Comparison of ENCODE assay signal across 8 cellular contexts in the genomic region with DNA sequence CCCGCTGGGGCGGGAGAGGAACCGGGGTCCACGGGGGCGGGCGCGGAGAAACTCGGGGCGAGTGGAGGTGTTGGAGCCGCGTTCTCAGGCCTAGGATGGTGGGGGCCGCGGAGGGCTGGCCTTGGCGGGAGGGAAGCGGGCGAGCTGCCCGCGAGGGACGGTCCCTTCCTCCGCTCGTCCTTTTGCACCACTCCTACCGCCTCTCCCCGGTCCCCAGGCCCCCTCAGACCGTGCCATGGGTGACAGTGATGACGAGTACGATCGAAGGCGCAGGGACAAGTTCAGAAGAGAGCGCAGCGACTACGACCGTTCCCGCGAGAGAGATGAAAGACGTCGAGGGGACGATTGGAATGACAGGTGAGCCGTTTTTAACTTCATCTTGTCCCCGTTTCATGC. TPM values are rescaled to one million over a fixed set of nuclear protein-coding genes. Genes with fewer than 3 reads are reported as not detected.
DNase-seq lines count a peak whose midpoint lies in the region; ATAC-seq, FAIRE-seq and TF ChIP-seq lines count a peak whose summit lies in the region.

No MANE protein-coding gene starts in this region.

- no peaks in the 10 kb centered on the region for H3K9me3 ChIP-seq in Karpas-422 (ENCODE audit: low read length)
- H3K9me3 ChIP-seq in adrenal gland (replicated peaks in 1 of 3), result no peaks in the 10 kb centered on the region
- no peaks in the 10 kb centered on the region for H3K9me3 ChIP-seq in iPS DF 6.9 (ENCODE audit: control insufficient read depth, insufficient read depth, low read length)
- H3K9me3 ChIP-seq in small intestine (ENCODE audit: control insufficient read depth, low read depth), result no peaks in the 10 kb centered on the region

- H3K4me3 ChIP-seq in Karpas-422 (ENCODE audit: low read length) (peak overlapping the region; percentile 78), adrenal gland (peak overlapping the region; percentile 71 to 99 (median 98)), iPS DF 6.9 (ENCODE audit: low read length) (peak overlapping the region; percentile 76), small intestine (ENCODE audit: low read depth in 1 of 2, low read length in 2 of 2) (peak overlapping the region; percentile 93 to 98)

- H3K27me3 ChIP-seq in Karpas-422 (ENCODE audit: low read length) (no peaks in the 10 kb centered on the region), adrenal gland (no peaks in the 10 kb centered on the region), iPS DF 6.9 (ENCODE audit: control insufficient read depth, insufficient read depth, low read length) (no peaks in the 10 kb centered on the region), small intestine (ENCODE audit: control insufficient read depth in 2 of 2, insufficient read depth in 2 of 2, low read length in 2 of 2) (no peaks in the 10 kb centered on the region)

- 0 to 1% (median 0%) methylated on average over 16 to 39 of the region's 39 CpGs for whole genome bisulfite sequencing in adrenal gland, 4 donors
- WGBS in iPS DF 6.9 (ENCODE audit: insufficient coverage, insufficient read length), result no CpG with 5 or more reads among the region's 39 CpGs
- WGBS in small intestine, 3 donors, result 0 to 1% (median 0%) methylated on average over 32 to 39 of the region's 39 CpGs

- TF ChIP-seq POLR2A in adrenal gland (IDR thresholded peaks at IDR 0.05), result no peak

- H3K9ac ChIP-seq in Karpas-422 (ENCODE audit: low read length), result peak overlapping the region; percentile 91

- TF ChIP-seq CTCF in adrenal gland (IDR thresholded peaks at IDR 0.05), result no peak
- no peak for TF ChIP-seq CTCF in D721Med (IDR thresholded peaks at IDR 0.05; ENCODE audit: insufficient read depth, missing control alignments)

- H3K36me3 ChIP-seq in Karpas-422 (ENCODE audit: insufficient read depth, low read length) (peaks cover 40% of the 10 kb centered on the region), adrenal gland (replicated peaks in 1 of 2) (peaks cover 0 to 54% of the 10 kb centered on the region in 2 donors), iPS DF 6.9 (ENCODE audit: control insufficient read depth, insufficient read depth, low read length) (peaks cover 24% of the 10 kb centered on the region), small intestine (ENCODE audit: control insufficient read depth in 2 of 2, insufficient read depth in 2 of 2, low read length in 2 of 2) (peaks cover 0 to 2% of the 10 kb centered on the region in 2 donors)

- H4K20me1 ChIP-seq in Karpas-422 (ENCODE audit: insufficient read depth, low read depth, low read length), result peaks cover 46% of the 10 kb centered on the region

- peak; percentile 28 for ATAC-seq in GM21576 (IDR thresholded peaks at IDR 0.05; ENCODE audit: unreplicated experiment)

- H3K9me2 ChIP-seq in Karpas-422 (replicated peaks; ENCODE audit: insufficient read depth, low read length), result no peaks in the 10 kb centered on the region

- DNase-seq in GM03348 (ENCODE audit: low spot score) (peak; percentile 63), Karpas-422 (peak; percentile 79), adrenal gland (peak in 5 of 7 donors; percentile 59 to 77 (median 63)), iPS DF 6.9 (ENCODE audit: low read depth, low spot score) (no peak), small intestine (peak; percentile 33), NCI-H774 (lab: John Stamatoyannopoulos, UW) (no peak), D721Med (ENCODE audit: insufficient read length, low spot score) (no peak)

- peak overlapping the region; percentile 76 for H3K4me2 ChIP-seq in Karpas-422 (ENCODE audit: low read depth, low read length, poor library complexity, severe bottlenecking)

- FAIRE-seq in small intestine (lab: Jason Lieb, UNC) (no peak), D721Med (lab: Jason Lieb, UNC) (no peak)

- H2AFZ ChIP-seq in Karpas-422 (ENCODE audit: low read length), result no peak overlapping the region

- intact Hi-C loops in adrenal gland (cut with DNase I), result no loop called here

- H3K79me2 ChIP-seq in Karpas-422 (ENCODE audit: low read length), result peaks cover 59% of the 10 kb centered on the region

- H3K4me1 ChIP-seq in Karpas-422 (ENCODE audit: low read length) (peaks cover 28% of the 10 kb centered on the region), adrenal gland (replicated peaks in 1 of 2) (peaks cover 21 to 47% of the 10 kb centered on the region in 2 donors), iPS DF 6.9 (ENCODE audit: control insufficient read depth, insufficient read depth, low read length) (0 out of 2 replicates have a peak, but pooled peaks cover 1% of the 10 kb centered on the region), small intestine (ENCODE audit: control insufficient read depth in 2 of 2, insufficient read depth in 1 of 2, low read depth in 1 of 2, low read length in 1 of 2) (peaks cover 3 to 14% of the 10 kb centered on the region in 2 donors)

- H3K27ac ChIP-seq in Karpas-422 (ENCODE audit: low read length) (peak overlapping the region; percentile 72), adrenal gland (peak overlapping the region; percentile 90 to 98 (median 93)), iPS DF 6.9 (ENCODE audit: low read length) (no peak overlapping the region), small intestine (ENCODE audit: low read depth in 1 of 2, low read length in 1 of 2) (peak overlapping the region; percentile 58 to 93)

RNA-seq across cellular contexts. Expression of gene SRRT, which starts 0.5 kb away (rescaled TPM):
- total RNA-seq in Karpas-422 (2014; rRNA removed; shearing (Covaris generic); ENCODE audit: low replicate concordance), result 65.8 and 103 TPM in 2 replicates
- total RNA-seq in adrenal gland, result 100 to 1,000 TPM in 4 of 8 donors, 10 to 100 TPM in 4; 44.0 to 156 (median 90.6) TPM
- polyA plus RNA-seq in adrenal gland (100 to 1,000 TPM in 2 of 3 donors, 10 to 100 TPM in 1; 83.7 to 289 (median 226) TPM), small intestine (100 to 1,000 TPM in 1 of 3 donors, 10 to 100 TPM in 2; 77.1 to 113 (median 82.1) TPM)

RNA-seq across cellular contexts. Expression of gene TRIP6, which starts 8.2 kb away (rescaled TPM):
- total RNA-seq in Karpas-422 (2014; rRNA removed; shearing (Covaris generic); ENCODE audit: low replicate concordance), result 19.5 and 30.5 TPM in 2 replicates
- total RNA-seq in adrenal gland, result 100 to 1,000 TPM in 2 of 8 donors, 10 to 100 TPM in 6; 44.8 to 105 (median 75.6) TPM
- polyA plus RNA-seq in adrenal gland (10 to 100 TPM in 2 of 3 donors, 1 to 10 TPM in 1; 8.9 to 88.6 (median 67.6) TPM), small intestine (10 to 100 TPM in 2 of 3 donors, 1 to 10 TPM in 1; 3.4 to 23.1 (median 10.3) TPM)

RNA-seq across cellular contexts. Expression of gene UFSP1, which starts 14.2 kb away (rescaled TPM):
- 3.3 and 17.2 TPM in 2 replicates for total RNA-seq in Karpas-422 (2014; rRNA removed; shearing (Covaris generic); ENCODE audit: low replicate concordance)
- 10 to 100 TPM in 1 of 8 donors, 1 to 10 TPM in 7; 2.8 to 12.7 (median 5.9) TPM for total RNA-seq in adrenal gland
- polyA plus RNA-seq in adrenal gland (1 to 10 TPM; 2.5 to 6.8 (median 6.5) TPM), small intestine (1 to 10 TPM; 3.5 to 5.3 (median 4.9) TPM)

RNA-seq across cellular contexts. Expression of gene ACHE, which starts 20.3 kb away (rescaled TPM):
- not detected in 2 replicates for total RNA-seq in Karpas-422 (2014; rRNA removed; shearing (Covaris generic); ENCODE audit: low replicate concordance)
- 10 to 100 TPM in 1 of 8 donors, 1 to 10 TPM in 4, under 1 TPM in 3; 0.26 to 10.2 (median 2.2) TPM for total RNA-seq in adrenal gland
- polyA plus RNA-seq in adrenal gland (1 to 10 TPM; 1.2 to 3.3 (median 3.0) TPM), small intestine (10 to 100 TPM in 2 of 3 donors, 1 to 10 TPM in 1; 3.5 to 11.2 (median 11.0) TPM)

RNA-seq across cellular contexts. Expression of gene SLC12A9, which starts 22.8 kb away (rescaled TPM):
- 21.0 and 33.9 TPM in 2 replicates for total RNA-seq in Karpas-422 (2014; rRNA removed; shearing (Covaris generic); ENCODE audit: low replicate concordance)
- 10 to 100 TPM in 7 of 8 donors, 1 to 10 TPM in 1; 8.0 to 35.1 (median 20.2) TPM for total RNA-seq in adrenal gland
- polyA plus RNA-seq in adrenal gland (10 to 100 TPM in 2 of 3 donors, 1 to 10 TPM in 1; 6.1 to 60.3 (median 34.6) TPM), small intestine (10 to 100 TPM; 10.5 to 28.8 (median 12.7) TPM)

Comparison
In these comparisons a context has a peak if more than half of its experiments do, and no peak if none do; other contexts are left out.
1. DNase-seq: peak in GM03348 (single experiment), Karpas-422 (single experiment), adrenal gland (5 of 7) and small intestine (single experiment); none in iPS DF 6.9 (single experiment), NCI-H774 (single experiment) and D721Med (single experiment).
2. Peak in every context shown above with its lines, with median percentiles within 50 percentile points of each other: H3K4me3 ChIP-seq.